14 cellular contexts compared by ENCODE assay signal in genomic region chr3:119359476-119359998, GRCh38.
DNase-seq lines count a peak whose midpoint lies in the region; ATAC-seq and TF ChIP-seq lines count a peak whose summit lies in the region.
"Had no signal": no experiment of that assay in that cellular context is flagged by ENCODE, and none has a peak within 500 bp of the region (broad histone marks: within the 10 kb centered on the region; RNA-seq: fewer than 3 reads in every experiment).

No MANE protein-coding gene starts in this region.

- peaks cover 33% of the 10 kb centered on the region for H3K4me1 Mint-ChIP-seq in endothelial cell (ENCODE audit: unreplicated experiment)
- no peaks in the 10 kb centered on the region for H3K4me1 Mint-ChIP-seq in activated CD4-positive, alpha-beta T cell treated with anti-CD3 and anti-CD28 coated beads for 36 hours

- H3K9me3 Mint-ChIP-seq in endothelial cell (ENCODE audit: unreplicated experiment) = no peaks in the 10 kb centered on the region
- H3K9me3 Mint-ChIP-seq in activated CD4-positive, alpha-beta T cell treated with anti-CD3 and anti-CD28 coated beads for 36 hours (ENCODE audit: low read depth) = no peaks in the 10 kb centered on the region
- H3K9me3 Mint-ChIP-seq: stimulated activated naive CD8-positive, alpha-beta T cell treated with anti-CD3 and anti-CD28 coated beads, Interleukin-15, amount 100 ng/mL, for 72 hours had no signal

- CTCF ChIA-PET in activated CD4-positive, alpha-beta T cell treated with anti-CD3 and anti-CD28 coated beads for 36 hours (lab: Charles Lee) = interaction anchor here (1.0 kb wide), 1 partner anchor 12 kb away, joined by 3 read pairs; no protein-coding TSS in a partner anchor

- ATAC-seq in GM21423 (IDR thresholded peaks at IDR 0.05; ENCODE audit: unreplicated experiment) = peak; percentile 80
- peak; percentile 53 for ATAC-seq in HG03442 (IDR thresholded peaks at IDR 0.05; ENCODE audit: unreplicated experiment)
- no peak for ATAC-seq in esophagus mucosa
- no peak for ATAC-seq in GM19455 (IDR thresholded peaks at IDR 0.05; ENCODE audit: unreplicated experiment)
- ATAC-seq in activated CD4-positive, alpha-beta T cell treated with anti-CD3 and anti-CD28 coated beads for 36 hours = no peak
- ATAC-seq: stimulated activated naive CD8-positive, alpha-beta T cell treated with anti-CD3 and anti-CD28 coated beads, Interleukin-15, amount 100 ng/mL, for 72 hours had no signal

- peak overlapping the region; percentile 84 for H3K27ac Mint-ChIP-seq in endothelial cell (ENCODE audit: unreplicated experiment)
- H3K27ac Mint-ChIP-seq in activated CD4-positive, alpha-beta T cell treated with anti-CD3 and anti-CD28 coated beads for 36 hours = no peak overlapping the region
- H3K27ac Mint-ChIP-seq: stimulated activated naive CD8-positive, alpha-beta T cell treated with anti-CD3 and anti-CD28 coated beads, Interleukin-15, amount 100 ng/mL, for 72 hours had no signal

- TF ChIP-seq CTCF in endothelial cell (IDR thresholded peaks at IDR 0.05; ENCODE audit: unreplicated experiment) = no peak

- DNase-seq in CD1c-positive myeloid dendritic cell (ENCODE audit: extremely low spot score) (peak; percentile 21), endothelial cell (ENCODE audit: low spot score) (no peak), D341Med (ENCODE audit: low spot score) (no peak)
- no peak for DNase-seq in activated CD4-positive, alpha-beta T cell treated with anti-CD3 and anti-CD28 coated beads for 36 hours
- DNase-seq: C1 segment of cervical spinal cord; dorsolateral prefrontal cortex; heart left ventricle; MM.1S; OCI-M1; stimulated activated naive CD8-positive, alpha-beta T cell treated with anti-CD3 and anti-CD28 coated beads, Interleukin-15, amount 100 ng/mL, for 72 hours had no signal

- POLR2A ChIA-PET in activated CD4-positive, alpha-beta T cell treated with anti-CD3 and anti-CD28 coated beads for 36 hours (lab: Charles Lee) = no interaction called here

- H3K4me3 Mint-ChIP-seq in endothelial cell (ENCODE audit: unreplicated experiment) = no peak overlapping the region
- no peak overlapping the region for H3K4me3 Mint-ChIP-seq in activated CD4-positive, alpha-beta T cell treated with anti-CD3 and anti-CD28 coated beads for 36 hours
- H3K4me3 Mint-ChIP-seq: stimulated activated naive CD8-positive, alpha-beta T cell treated with anti-CD3 and anti-CD28 coated beads, Interleukin-15, amount 100 ng/mL, for 72 hours had no signal

- peaks cover 4% of the 10 kb centered on the region for H3K36me3 Mint-ChIP-seq in endothelial cell (ENCODE audit: low read depth, unreplicated experiment)
- no peaks in the 10 kb centered on the region for H3K36me3 Mint-ChIP-seq in activated CD4-positive, alpha-beta T cell treated with anti-CD3 and anti-CD28 coated beads for 36 hours (ENCODE audit: low read depth)

- H3K27me3 Mint-ChIP-seq in endothelial cell (ENCODE audit: unreplicated experiment) = peaks cover 5% of the 10 kb centered on the region
- no peaks in the 10 kb centered on the region for H3K27me3 Mint-ChIP-seq in activated CD4-positive, alpha-beta T cell treated with anti-CD3 and anti-CD28 coated beads for 36 hours

- intact Hi-C loops in activated CD4-positive, alpha-beta T cell treated with anti-CD3 and anti-CD28 coated beads for 36 hours (cut with DNase I, micrococcal nuclease) = no loop called here

Comparison
In these comparisons a context has a peak if more than half of its experiments do, and no peak if none do; other contexts are left out.
1. ATAC-seq: peak in GM21423 (single experiment) and HG03442 (single experiment); none in esophagus mucosa (single experiment), GM19455 (single experiment) and activated CD4-positive, alpha-beta T cell treated with anti-CD3 and anti-CD28 coated beads for 36 hours (single experiment).